In the genomic region with DNA sequence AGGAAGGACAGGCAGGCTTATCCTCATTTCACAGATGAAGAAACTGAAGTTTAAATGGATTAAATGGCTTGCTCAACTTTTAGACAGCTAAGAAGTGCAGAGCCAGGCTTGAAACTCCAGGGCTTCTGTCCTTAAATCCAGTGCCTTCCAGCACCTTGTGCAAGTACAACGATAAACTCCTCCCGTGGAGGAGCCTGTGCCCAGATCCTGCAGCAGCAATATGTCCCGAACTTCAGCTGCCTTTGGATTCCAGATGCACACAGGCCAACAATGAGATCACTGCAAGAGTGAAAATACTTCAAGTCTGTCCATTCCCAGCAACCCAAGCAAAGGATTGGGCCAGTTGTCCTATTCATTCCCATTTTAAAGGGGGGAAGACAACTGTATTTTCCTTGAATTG, we compare ENCODE assay signal across 25 cellular contexts.
"Had no signal": no experiment of that assay in that cellular context is flagged by ENCODE, and none has a peak within 500 bp of the region (broad histone marks: within the 10 kb centered on the region; RNA-seq: fewer than 3 reads in every experiment).

No MANE protein-coding gene starts in this region.

- H3K9me3 Mint-ChIP-seq: endodermal cell; memory B cell; nephron; stimulated activated naive B cell treated with anti-CD40 and anti-IgM and Interleukin-4, amounts not matched to agents 10 μg/mL and 1 μg/mL and 100 μg/mL, for 72 hours; stimulated activated naive CD8-positive, alpha-beta T cell treated with anti-CD3 and anti-CD28 coated beads, Interleukin-15, amount 100 ng/mL, for 72 hours had no signal

- H3K4me1 Mint-ChIP-seq: memory B cell, naive B cell had no signal

- H3K4me3 Mint-ChIP-seq: endodermal cell; memory B cell; mesothelial cell of epicardium; naive B cell; nephron; stimulated activated naive B cell treated with anti-CD40 and anti-IgM and Interleukin-4, amounts not matched to agents 10 μg/mL and 1 μg/mL and 100 μg/mL, for 72 hours; stimulated activated naive CD8-positive, alpha-beta T cell treated with anti-CD3 and anti-CD28 coated beads, Interleukin-15, amount 100 ng/mL, for 72 hours had no signal

- H3K4me3 ChIP-seq: colonic mucosa, lower lobe of right lung, pancreas, right lobe of liver, skin epidermis, testis, tibial nerve, upper lobe of right lung, vagina had no signal

- H3K4me1 ChIP-seq: colonic mucosa, lower lobe of right lung, pancreas, right lobe of liver, testis, tibial nerve, upper lobe of right lung, vagina had no signal

- H3K27me3 Mint-ChIP-seq: memory B cell; naive B cell; stimulated activated naive B cell treated with anti-CD40 and anti-IgM and Interleukin-4, amounts not matched to agents 10 μg/mL and 1 μg/mL and 100 μg/mL, for 72 hours; stimulated activated naive CD8-positive, alpha-beta T cell treated with anti-CD3 and anti-CD28 coated beads, Interleukin-15, amount 100 ng/mL, for 72 hours had no signal

- H3K27ac ChIP-seq: colonic mucosa, lower lobe of right lung, pancreas, right lobe of liver, skin epidermis, testis, tibial nerve, upper lobe of right lung, vagina had no signal

- DNase-seq: colonic mucosa; dermis blood vessel endothelial cell; effector CD4-positive, alpha-beta T cell; endodermal cell; erythroblast; foreskin fibroblast; hippocampal formation; lower lobe of right lung; naive B cell; occipital lobe; pancreas; right lobe of liver; stimulated activated CD4-positive, alpha-beta T cell treated with anti-CD3 and anti-CD28 coated beads, Interleukin-2, amount 100 ng/mL, for 24 hours; stimulated activated CD4-positive, alpha-beta T cell treated with anti-CD3 and anti-CD28 coated beads, Interleukin-4, amount 100 ng/mL, for 4 hours; stimulated activated naive B cell treated with anti-CD40 and anti-IgM and Interleukin-4, amounts not matched to agents 10 μg/mL and 1 μg/mL and 100 μg/mL, for 72 hours; stimulated activated naive CD8-positive, alpha-beta T cell treated with anti-CD3 and anti-CD28 coated beads, Interleukin-15, amount 100 ng/mL, for 72 hours; testis; upper lobe of right lung had no signal

- H3K27ac Mint-ChIP-seq: endodermal cell; memory B cell; mesothelial cell of epicardium; nephron; progenitor cell of endocrine pancreas; stimulated activated naive B cell treated with anti-CD40 and anti-IgM and Interleukin-4, amounts not matched to agents 10 μg/mL and 1 μg/mL and 100 μg/mL, for 72 hours; stimulated activated naive CD8-positive, alpha-beta T cell treated with anti-CD3 and anti-CD28 coated beads, Interleukin-15, amount 100 ng/mL, for 72 hours had no signal

- H3K36me3 ChIP-seq: colonic mucosa, pancreas had no signal

- H3K27me3 ChIP-seq: colonic mucosa, pancreas, right lobe of liver, testis, tibial nerve, upper lobe of right lung, vagina had no signal

- ATAC-seq: lower lobe of right lung; right lobe of liver; stimulated activated naive B cell treated with anti-CD40 and anti-IgM and Interleukin-4, amounts not matched to agents 10 μg/mL and 1 μg/mL and 100 μg/mL, for 72 hours; stimulated activated naive CD8-positive, alpha-beta T cell treated with anti-CD3 and anti-CD28 coated beads, Interleukin-15, amount 100 ng/mL, for 72 hours; upper lobe of right lung had no signal

- H3K9me3 ChIP-seq: colonic mucosa, lower lobe of right lung, pancreas, right lobe of liver, testis, tibial nerve, upper lobe of right lung, vagina had no signal
